Comparison of ENCODE assay signal across 9 cellular contexts in genomic region chr11:121575250-121575962, GRCh38.
DNase-seq lines count a peak whose midpoint lies in the region; ATAC-seq and TF ChIP-seq lines count a peak whose summit lies in the region.
"Had no signal": no experiment of that assay in that cellular context is flagged by ENCODE, and none has a peak within 500 bp of the region (broad histone marks: within the 10 kb centered on the region; RNA-seq: fewer than 3 reads in every experiment).

No MANE protein-coding gene starts in this region.

- H3K4me2 ChIP-seq in smooth muscle cell = no peak overlapping the region

- no peak overlapping the region for H3K4me3 Mint-ChIP-seq in activated naive CD8-positive, alpha-beta T cell
- no peak overlapping the region for H3K4me3 Mint-ChIP-seq in activated naive CD8-positive, alpha-beta T cell treated with anti-CD3 and anti-CD28 coated beads for 36 hours
- H3K4me3 Mint-ChIP-seq: nephron had no signal

- H3K9me3 ChIP-seq in smooth muscle cell (replicated peaks; ENCODE audit: low read depth) = no peaks in the 10 kb centered on the region

- ATAC-seq in HG03442 (IDR thresholded peaks at IDR 0.05; ENCODE audit: unreplicated experiment) = peak; percentile 61

- TF ChIP-seq CTCF in choroid plexus epithelial cell (conservative IDR thresholded peaks at IDR 0.05; ENCODE audit: low read depth, low read length) = no peak
- TF ChIP-seq CTCF in smooth muscle cell (IDR thresholded peaks at IDR 0.05; ENCODE audit: borderline replicate concordance, insufficient read depth, poor library complexity, severe bottlenecking) = no peak

- no peak overlapping the region for H3K4me3 ChIP-seq in choroid plexus epithelial cell (ENCODE audit: low read depth, low read length)
- H3K4me3 ChIP-seq in smooth muscle cell = no peak overlapping the region

- no peaks in the 10 kb centered on the region for H4K20me1 ChIP-seq in smooth muscle cell (ENCODE audit: low read depth)

- DNase-seq in activated naive CD8-positive, alpha-beta T cell treated with anti-CD3 and anti-CD28 coated beads for 36 hours = no peak
- DNase-seq in choroid plexus epithelial cell (ENCODE audit: low read depth) = peak; percentile 83
- DNase-seq in occipital lobe (lab: John Stamatoyannopoulos, UW) = peak; percentile 42
- DNase-seq in AML-193 (lab: John Stamatoyannopoulos, UW) = no peak
- no peak for DNase-seq in NCI-H510A treated with DMSO at 0.1 percent for 48 hours (lab: John Stamatoyannopoulos, UW)
- no peak for DNase-seq in smooth muscle cell (lab: John Stamatoyannopoulos, UW; ENCODE audit: unreplicated experiment)

- no peak overlapping the region for H3K27ac ChIP-seq in smooth muscle cell (ENCODE audit: low read depth)

- no peak overlapping the region for H2AFZ ChIP-seq in smooth muscle cell (ENCODE audit: low read depth)

- peaks cover 8% of the 10 kb centered on the region for H3F3A ChIP-seq in smooth muscle cell (ENCODE audit: low read depth)

- H3K9ac ChIP-seq in smooth muscle cell (ENCODE audit: low read depth) = no peak overlapping the region

- no peaks in the 10 kb centered on the region for H3K27me3 Mint-ChIP-seq in activated naive CD8-positive, alpha-beta T cell
- no peaks in the 10 kb centered on the region for H3K27me3 Mint-ChIP-seq in activated naive CD8-positive, alpha-beta T cell treated with anti-CD3 and anti-CD28 coated beads for 36 hours

- peaks cover 16% of the 10 kb centered on the region for H3K4me1 ChIP-seq in smooth muscle cell (ENCODE audit: low read depth)

- peak overlapping the region; percentile 46 for H3K27ac Mint-ChIP-seq in activated naive CD8-positive, alpha-beta T cell
- H3K27ac Mint-ChIP-seq in activated naive CD8-positive, alpha-beta T cell treated with anti-CD3 and anti-CD28 coated beads for 36 hours = no peak overlapping the region
- H3K27ac Mint-ChIP-seq: nephron had no signal

- peaks cover 5% of the 10 kb centered on the region for H3K9me3 Mint-ChIP-seq in activated naive CD8-positive, alpha-beta T cell (ENCODE audit: low read depth)
- peaks cover 7% of the 10 kb centered on the region for H3K9me3 Mint-ChIP-seq in activated naive CD8-positive, alpha-beta T cell treated with anti-CD3 and anti-CD28 coated beads for 36 hours

- peaks cover 3% of the 10 kb centered on the region for H3K4me1 Mint-ChIP-seq in activated naive CD8-positive, alpha-beta T cell (ENCODE audit: low read depth)
- H3K4me1 Mint-ChIP-seq in activated naive CD8-positive, alpha-beta T cell treated with anti-CD3 and anti-CD28 coated beads for 36 hours = peaks cover 5% of the 10 kb centered on the region

- WGBS in smooth muscle cell (ENCODE audit: low lambda C conversion rate) = 65% methylated on average over 10 of the region's 10 CpGs

- no peaks in the 10 kb centered on the region for H3K27me3 ChIP-seq in smooth muscle cell (ENCODE audit: low read depth)

- H3K79me2 ChIP-seq in smooth muscle cell (ENCODE audit: low read depth) = no peaks in the 10 kb centered on the region

- H3K36me3 ChIP-seq in smooth muscle cell (ENCODE audit: low read depth) = no peaks in the 10 kb centered on the region

- H3K36me3 Mint-ChIP-seq in activated naive CD8-positive, alpha-beta T cell = peaks cover 33% of the 10 kb centered on the region
- peaks cover 55% of the 10 kb centered on the region for H3K36me3 Mint-ChIP-seq in activated naive CD8-positive, alpha-beta T cell treated with anti-CD3 and anti-CD28 coated beads for 36 hours

Comparison
In these comparisons a context has a peak if more than half of its experiments do, and no peak if none do; other contexts are left out.
1. DNase-seq: peak in choroid plexus epithelial cell (single experiment) and occipital lobe (single experiment); none in activated naive CD8-positive, alpha-beta T cell treated with anti-CD3 and anti-CD28 coated beads for 36 hours (single experiment), AML-193 (0 of 2), NCI-H510A treated with DMSO at 0.1 percent for 48 hours (single experiment) and smooth muscle cell (single experiment).